Comparison of ENCODE assay signal across 25 cellular contexts in the genomic region with DNA sequence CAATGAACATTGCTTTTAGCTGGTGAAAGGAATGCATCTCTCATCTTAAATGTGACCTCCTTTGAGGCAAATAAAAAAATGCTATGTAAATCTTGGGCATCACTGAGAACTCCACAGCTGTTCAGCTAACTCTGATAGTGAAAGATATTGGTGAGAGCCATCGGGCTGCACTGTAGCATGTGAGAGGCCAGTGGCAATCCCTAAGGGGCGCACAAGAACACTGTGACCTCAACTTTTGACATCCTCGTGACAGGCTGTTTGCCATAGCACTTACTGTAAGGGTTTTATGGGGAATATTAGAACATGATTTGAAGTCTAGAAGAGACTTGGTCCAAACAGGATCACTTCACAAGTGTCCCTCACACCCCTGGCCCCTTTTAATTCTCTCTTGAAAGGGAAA.
A peak's percentile ranks its signal among the peaks of the same experiment; 100 is the strongest.
DNase-seq lines count a peak whose midpoint lies in the region; ATAC-seq, FAIRE-seq and TF ChIP-seq lines count a peak whose summit lies in the region.
"Had no signal": no experiment of that assay in that cellular context is flagged by ENCODE, and none has a peak within 500 bp of the region (broad histone marks: within the 10 kb centered on the region; RNA-seq: fewer than 3 reads in every experiment).

No MANE protein-coding gene starts in this region.

- no peak overlapping the region for H3K14ac ChIP-seq in H1 (ENCODE audit: insufficient read length)

- no peak overlapping the region for H2BK12ac ChIP-seq in H1 (ENCODE audit: low read depth, low read length)

- no peak overlapping the region for H3K56ac ChIP-seq in H1 (replicated peaks; ENCODE audit: insufficient read length, low read depth, low read length)

- no peak overlapping the region for H3K23ac ChIP-seq in H1 (ENCODE audit: insufficient read length)

- intact Hi-C loops in Right ventricle myocardium superior (cut with DNase I) = no loop called here
- intact Hi-C loops in cardiac septum (cut with DNase I) = no loop called here

- DNase-seq in Right ventricle myocardium superior (no peak), cardiac septum (ENCODE audit: low spot score) (no peak), H1 (ENCODE audit: low read depth in 1 of 2, low spot score in 2 of 2) (no peak), ureter (ENCODE audit: low spot score) (no peak)
- DNase-seq: 8988T; ACHN; AML-193; BE2C; CD4-positive, alpha-beta T cell; CD8-positive, alpha-beta memory T cell; DMS 273 treated with DMSO at 0.1 percent for 48 hours; DMS79; EL; GDM1; GM23248; H9 had no signal

- H2BK5ac ChIP-seq in H1 (ENCODE audit: low read depth, low read length) = no peak overlapping the region

- H3K4me3 ChIP-seq in H1 (ENCODE audit: extremely low read depth in 1 of 4, insufficient read depth in 2 of 4, low read depth in 3 of 4, low read length in 4 of 4) (no peak overlapping the region), subcutaneous abdominal adipose tissue (ENCODE audit: low read depth in 1 of 5, low read length in 5 of 5) (no peak overlapping the region)
- H3K4me3 ChIP-seq: A549; BLaER1 treated with 17β-estradiol and CSF1 and Interleukin-3, amounts not matched to agents 10 nM and 100 nM; GM12878; GM23248 had no signal

- no peak for FAIRE-seq in H1 (lab: Jason Lieb, UNC)
- FAIRE-seq: A549, D721Med, GM12878, GM19239 had no signal

- no peak overlapping the region for H3K18ac ChIP-seq in H1 (ENCODE audit: extremely low read depth, low read length)

- no peaks in the 10 kb centered on the region for H4K20me1 ChIP-seq in H1 (replicated peaks in 1 of 2; ENCODE audit: control insufficient read depth in 1 of 2, insufficient read depth in 2 of 2, low read length in 2 of 2)
- H4K20me1 ChIP-seq: BLaER1 treated with 17β-estradiol and CSF1 and Interleukin-3, amounts not matched to agents 10 nM and 100 nM had no signal

- H3K9ac ChIP-seq in H1 (replicated peaks in 1 of 4; ENCODE audit: extremely low read depth in 1 of 4, low read depth in 3 of 4, low read length in 3 of 4) = no peak overlapping the region
- H3K9ac ChIP-seq in subcutaneous abdominal adipose tissue (ENCODE audit: low read length in 5 of 5) = no peak overlapping the region
- H3K9ac ChIP-seq: BLaER1 treated with 17β-estradiol and CSF1 and Interleukin-3, amounts not matched to agents 10 nM and 100 nM; GM23248 had no signal

- peak; percentile 45 for ATAC-seq in Right ventricle myocardium superior (ENCODE audit: poor library complexity)
- no peak for ATAC-seq in activated T-helper 17 cell treated with anti-CD3 and anti-CD28 coated beads, Interleukin-2, amount 50 U/mL, for 72 hours (replicated peaks)
- ATAC-seq: A549, GM12878, HCT116 had no signal

- H3K23me2 ChIP-seq in H1 (ENCODE audit: low read depth, low read length) = no peaks in the 10 kb centered on the region

- H3K27me3 ChIP-seq in H1 (replicated peaks in 1 of 4; ENCODE audit: control insufficient read depth in 3 of 4, extremely low read depth in 1 of 4, insufficient read depth in 3 of 4, low read length in 3 of 4) (no peaks in the 10 kb centered on the region), subcutaneous abdominal adipose tissue (ENCODE audit: control insufficient read depth in 5 of 5, insufficient read depth in 4 of 5, low read length in 5 of 5) (no peaks in the 10 kb centered on the region)
- H3K27me3 ChIP-seq: BE2C; BLaER1 treated with 17β-estradiol and CSF1 and Interleukin-3, amounts not matched to agents 10 nM and 100 nM had no signal

- H3K27ac ChIP-seq in H1 (ENCODE audit: low read depth, low read length) = no peak overlapping the region
- peak overlapping the region; percentile 14 for H3K27ac ChIP-seq in subcutaneous abdominal adipose tissue (ENCODE audit: low read depth, low read length)
- H3K27ac ChIP-seq: A549; BLaER1 treated with 17β-estradiol and CSF1 and Interleukin-3, amounts not matched to agents 10 nM and 100 nM; GM23248 had no signal

- H2BK120ac ChIP-seq in H1 (replicated peaks; ENCODE audit: low read depth, low read length) = no peak overlapping the region

- 0 out of 2 replicates have a peak overlapping the region, but pooled peaks have one; percentile 10 for H2AFZ ChIP-seq in H1 (ENCODE audit: low read length)
- H2AFZ ChIP-seq: GM23248 had no signal

- H3K4me3 Mint-ChIP-seq in activated T-helper 17 cell treated with anti-CD3 and anti-CD28 coated beads, Interleukin-2, amount 50 U/mL, for 72 hours = no peak overlapping the region
- H3K4me3 Mint-ChIP-seq: CD14-positive monocyte; CD4-positive, alpha-beta T cell; CD8-positive, alpha-beta memory T cell; H9 had no signal

- no peak overlapping the region for H3K4me2 ChIP-seq in H1 (ENCODE audit: insufficient read depth in 1 of 2, low read depth in 2 of 2, low read length in 2 of 2)
- H3K4me2 ChIP-seq: A549; BLaER1 treated with 17β-estradiol and CSF1 and Interleukin-3, amounts not matched to agents 10 nM and 100 nM had no signal

- H3K79me1 ChIP-seq in H1 (ENCODE audit: low read depth, low read length) = no peaks in the 10 kb centered on the region

- POLR2A ChIA-PET in H1 (lab: Charles Lee; ENCODE audit: partially characterized antibody) = no interaction called here

- no peaks in the 10 kb centered on the region for H3K9me3 Mint-ChIP-seq in activated T-helper 17 cell treated with anti-CD3 and anti-CD28 coated beads, Interleukin-2, amount 50 U/mL, for 72 hours
- H3K9me3 Mint-ChIP-seq: CD4-positive, alpha-beta T cell had no signal

- H3K4me1 Mint-ChIP-seq in activated T-helper 17 cell treated with anti-CD3 and anti-CD28 coated beads, Interleukin-2, amount 50 U/mL, for 72 hours = no peaks in the 10 kb centered on the region
- H3K4me1 Mint-ChIP-seq: CD14-positive monocyte; CD8-positive, alpha-beta memory T cell; H9 had no signal

- H3K4ac ChIP-seq in H1 (replicated peaks; ENCODE audit: insufficient read length, low read depth, low read length) = no peak overlapping the region

- no peak overlapping the region for H3K27ac Mint-ChIP-seq in activated T-helper 17 cell treated with anti-CD3 and anti-CD28 coated beads, Interleukin-2, amount 50 U/mL, for 72 hours
- H3K27ac Mint-ChIP-seq: CD14-positive monocyte; CD4-positive, alpha-beta T cell; CD8-positive, alpha-beta memory T cell; H9 had no signal

- no peaks in the 10 kb centered on the region for H3K36me3 Mint-ChIP-seq in activated T-helper 17 cell treated with anti-CD3 and anti-CD28 coated beads, Interleukin-2, amount 50 U/mL, for 72 hours (ENCODE audit: low read depth)
- H3K36me3 Mint-ChIP-seq: CD14-positive monocyte; CD8-positive, alpha-beta memory T cell had no signal

- H3K79me2 ChIP-seq in H1 (ENCODE audit: control insufficient read depth in 1 of 2, insufficient read depth in 2 of 2, low read length in 2 of 2) = no peaks in the 10 kb centered on the region

- CTCF ChIA-PET in H1 (lab: Charles Lee; ENCODE audit: partially characterized antibody) = interaction anchor here (1.4 kb wide), 1 partner anchor 260 kb away, joined by 4 read pairs; no protein-coding TSS in a partner anchor

- no peaks in the 10 kb centered on the region for H3K27me3 Mint-ChIP-seq in activated T-helper 17 cell treated with anti-CD3 and anti-CD28 coated beads, Interleukin-2, amount 50 U/mL, for 72 hours
- H3K27me3 Mint-ChIP-seq: CD4-positive, alpha-beta T cell; CD8-positive, alpha-beta memory T cell had no signal

- H2BK20ac ChIP-seq in H1 (ENCODE audit: low read length) = no peak overlapping the region

- TF ChIP-seq POLR2A in H1 (IDR thresholded peaks at IDR 0.05; ENCODE audit: control extremely low read depth in 1 of 2, low read depth in 2 of 2, low read length in 2 of 2) = no peak

- H3K36me3 ChIP-seq in H1 (ENCODE audit: control insufficient read depth in 2 of 4, insufficient read depth in 4 of 4, low read length in 3 of 4) = no peaks in the 10 kb centered on the region
- no peaks in the 10 kb centered on the region for H3K36me3 ChIP-seq in subcutaneous abdominal adipose tissue (ENCODE audit: control insufficient read depth in 5 of 5, insufficient read depth in 5 of 5, low read length in 5 of 5)
- H3K36me3 ChIP-seq: BE2C; BLaER1 treated with 17β-estradiol and CSF1 and Interleukin-3, amounts not matched to agents 10 nM and 100 nM had no signal

- TF ChIP-seq EP300 in H1 (IDR thresholded peaks at IDR 0.05; ENCODE audit: borderline replicate concordance in 1 of 2, low read depth in 2 of 2, low read length in 2 of 2) = no peak

- H2BK15ac ChIP-seq in H1 (ENCODE audit: low read length) = no peak overlapping the region

- H4K91ac ChIP-seq in H1 (replicated peaks; ENCODE audit: insufficient read length, low read length) = no peak overlapping the region

- TF ChIP-seq RAD21 in H1 (IDR thresholded peaks at IDR 0.05 in 1 of 2, conservative IDR thresholded peaks at IDR 0.05 in 1 of 2; ENCODE audit: low read depth in 2 of 2, low read length in 2 of 2) = no peak

- H3K4me1 ChIP-seq in H1 (replicated peaks in 1 of 4; ENCODE audit: control insufficient read depth in 3 of 4, insufficient read depth in 4 of 4, low read length in 3 of 4) (no peaks in the 10 kb centered on the region), subcutaneous abdominal adipose tissue (ENCODE audit: control insufficient read depth in 5 of 5, insufficient read depth in 5 of 5, low read length in 5 of 5) (peaks cover 0 to 43% (median 24%) of the 10 kb centered on the region in 5 donors)
- H3K4me1 ChIP-seq: A549, BE2C had no signal

- TF ChIP-seq CTCF in H1 (IDR thresholded peaks at IDR 0.05; ENCODE audit: control extremely low read depth in 1 of 3, insufficient read depth in 1 of 3, low read depth in 1 of 3, low read length in 3 of 3) = no peak

- peaks cover 1 to 2% of the 10 kb centered on the region in 2 experiments; a peak in 1 of 4 replicates for H3K9me3 ChIP-seq in H1 (ENCODE audit: insufficient read depth in 2 of 2, low read depth in 1 of 2, low read length in 1 of 2)
- H3K9me3 ChIP-seq in subcutaneous abdominal adipose tissue (ENCODE audit: control insufficient read depth in 5 of 5, low read length in 5 of 5) = peaks cover 0 to 3% (median 2%) of the 10 kb centered on the region in 5 donors
- H3K9me3 ChIP-seq: BE2C had no signal

- H2AK5ac ChIP-seq in H1 (ENCODE audit: low read depth, low read length) = no peak overlapping the region

- no peak overlapping the region for H4K5ac ChIP-seq in H1 (ENCODE audit: insufficient read length, low read depth, low read length)

- no peak overlapping the region for H4K8ac ChIP-seq in H1 (ENCODE audit: extremely low read depth, insufficient read depth, low read length)

- 96% methylated on average over 3 of the region's 3 CpGs; no CpG with 5 or more reads in 1 of the 2 experiments for WGBS in H1 (ENCODE audit: extremely low coverage in 1 of 2, insufficient coverage in 1 of 2, insufficient read length in 1 of 2, insufficient replicate concordance in 2 of 2, low coverage in 1 of 2, low lambda C conversion rate in 2 of 2, missing lambda C conversion rate in 1 of 2), 2 experiments

TF ChIP-seq in H1, 55 proteins besides CTCF, POLR2A, EP300 and RAD21 (continues in another document):
- TF ChIP-seq RNF2 (IDR thresholded peaks at IDR 0.05; ENCODE audit: borderline replicate concordance, low read depth, low read length, missing control alignments, poor library complexity, severe bottlenecking) (no peak), BCL11A (IDR thresholded peaks at IDR 0.05; ENCODE audit: low read depth in 2 of 2, low read length in 2 of 2) (no peak)
- TF ChIP-seq, protein P1, sequence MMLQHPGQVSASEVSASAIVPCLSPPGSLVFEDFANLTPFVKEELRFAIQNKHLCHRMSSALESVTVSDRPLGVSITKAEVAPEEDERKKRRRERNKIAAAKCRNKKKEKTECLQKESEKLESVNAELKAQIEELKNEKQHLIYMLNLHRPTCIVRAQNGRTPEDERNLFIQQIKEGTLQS (IDR thresholded peaks at IDR 0.05; ENCODE audit: insufficient read depth, low read depth, low read length) = no peak
